In genomic region chr4:87011340-87012034, GRCh38 we compare ENCODE assay signal across 8 cellular contexts.
DNase-seq lines count a peak whose midpoint lies in the region; ATAC-seq, FAIRE-seq and TF ChIP-seq lines count a peak whose summit lies in the region.

No MANE protein-coding gene starts in this region.

- H3K27me3 ChIP-seq in NT2/D1 (ENCODE audit: insufficient read depth, insufficient read length) (no peaks in the 10 kb centered on the region), endothelial cell of umbilical vein (ENCODE audit: control insufficient read depth in 2 of 2, insufficient read depth in 2 of 2, low read length in 2 of 2) (no peaks in the 10 kb centered on the region), pancreas (no peaks in the 10 kb centered on the region)

- ATAC-seq in pancreas (peak; percentile 2 to 31 (median 15)), HG03457 (IDR thresholded peaks at IDR 0.05; ENCODE audit: unreplicated experiment) (no peak), HG02852 (IDR thresholded peaks at IDR 0.05; ENCODE audit: unreplicated experiment) (no peak)

- H3K9me3 ChIP-seq in NT2/D1 (ENCODE audit: insufficient read depth, low read length) (no peaks in the 10 kb centered on the region), endothelial cell of umbilical vein (replicated peaks; ENCODE audit: control insufficient read depth, insufficient read depth, low read length) (no peaks in the 10 kb centered on the region), pancreas (no peaks in the 10 kb centered on the region)

- H3K9ac ChIP-seq in NT2/D1 (ENCODE audit: insufficient read length, low read depth) (peak overlapping the region; percentile 50), endothelial cell of umbilical vein (replicated peaks; ENCODE audit: extremely low read depth, insufficient read depth, low read length) (no peak overlapping the region)

- H3K4me3 ChIP-seq in NT2/D1 (ENCODE audit: insufficient read length, low read depth) (no peak overlapping the region), endothelial cell of umbilical vein (replicated peaks in 1 of 3; ENCODE audit: insufficient read depth in 1 of 3, low read depth in 1 of 3, low read length in 3 of 3) (no peak overlapping the region), pancreas (peak overlapping the region in 1 of 4 donors; percentile 29)

- peaks cover 80% of the 10 kb centered on the region for H3K79me2 ChIP-seq in endothelial cell of umbilical vein (ENCODE audit: control insufficient read depth, insufficient read depth, low read length)

- TF ChIP-seq CTCF in endothelial cell of umbilical vein (IDR thresholded peaks at IDR 0.05; ENCODE audit: extremely low read depth in 1 of 2, insufficient read depth in 1 of 2, low read depth in 1 of 2, low read length in 2 of 2) (no peak), pancreas (IDR thresholded peaks at IDR 0.05) (no peak)

- H4K20me1 ChIP-seq in endothelial cell of umbilical vein (replicated peaks; ENCODE audit: control insufficient read depth, extremely low read depth, insufficient read depth, low read length) = no peaks in the 10 kb centered on the region

- peak; percentile 48 for DNase-seq in ELF-1 (ENCODE audit: low read depth, low spot score)
- DNase-seq in NT2/D1 (ENCODE audit: low read depth, low spot score) = peak; percentile 58
- DNase-seq in endothelial cell of umbilical vein (ENCODE audit: low read depth, low spot score) = peak; percentile 93
- no peak for DNase-seq in pancreas
- no peak for DNase-seq in T-helper 1 cell
- DNase-seq in activated CD8-positive, alpha-beta memory T cell treated with anti-CD3 and anti-CD28 coated beads for 24 hours = no peak

- intact Hi-C loops in endothelial cell of umbilical vein (cut with micrococcal nuclease) = loop anchor here (1.0 kb wide), 1 partner anchor 22 kb away; no protein-coding TSS in a partner anchor
- intact Hi-C loops in pancreas (cut with DNase I) = loop anchor here in 2 of 3 donors (10.0 kb wide), 1 partner anchor 63 kb away; no protein-coding TSS in a partner anchor

- CTCF ChIA-PET in endothelial cell of umbilical vein (lab: Charles Lee) = interaction anchor here (0.9 to 1.9 kb wide), 8 partner anchors 19 to 93 kb away, joined by 3 to 23 read pairs (median 6); partner anchors contain the start of gene AFF1

- 22 to 26% methylated on average over 5 of the region's 5 CpGs for WGBS in pancreas, 2 donors

- BruUV-seq in endothelial cell of umbilical vein (replicated peaks; lab: Mats Ljungman, UMichigan) = no TSS peak

- H3K27ac ChIP-seq in endothelial cell of umbilical vein (ENCODE audit: insufficient read depth, low read depth, low read length) (peak overlapping the region; percentile 65), pancreas (peak overlapping the region; percentile 0 to 98 (median 49))

- H3K9me1 ChIP-seq in endothelial cell of umbilical vein (replicated peaks; ENCODE audit: control insufficient read depth, extremely low read depth, insufficient read depth, low read length) = no peaks in the 10 kb centered on the region

- H3K36me3 ChIP-seq in NT2/D1 (ENCODE audit: insufficient read depth, insufficient read length, low read length) (no peaks in the 10 kb centered on the region), endothelial cell of umbilical vein (ENCODE audit: control insufficient read depth in 2 of 2, extremely low read depth in 1 of 2, insufficient read depth in 2 of 2, low read length in 2 of 2) (no peaks in the 10 kb centered on the region), pancreas (no peaks in the 10 kb centered on the region)

- TF ChIP-seq POLR2A in endothelial cell of umbilical vein (IDR thresholded peaks at IDR 0.05; ENCODE audit: low read depth, low read length) = no peak

- H3K4me1 ChIP-seq in NT2/D1 (ENCODE audit: insufficient read depth, insufficient read length) = no peaks in the 10 kb centered on the region
- peaks cover 59% of the 10 kb centered on the region for H3K4me1 ChIP-seq in endothelial cell of umbilical vein (ENCODE audit: control insufficient read depth, extremely low read depth, insufficient read depth, low read length)
- H3K4me1 ChIP-seq in pancreas = peaks cover 38 to 81% (median 67%) of the 10 kb centered on the region in 3 donors

- H3K4me2 ChIP-seq in endothelial cell of umbilical vein (ENCODE audit: insufficient read depth, low read length) = peak overlapping the region; percentile 57

- POLR2A ChIA-PET in endothelial cell of umbilical vein (lab: Charles Lee) = interaction anchor here (0.6 to 1.1 kb wide), 5 partner anchors 15 to 77 kb away, joined by 3 to 4 read pairs (median 3); partner anchors contain the start of gene AFF1

- dilution Hi-C loops in endothelial cell of umbilical vein (cut with MboI; ENCODE audit: extremely low pct_ligation_motif_present, low sequenced_read_pairs) = no loop called here

- H2AFZ ChIP-seq in endothelial cell of umbilical vein (ENCODE audit: low read depth, low read length) = no peak overlapping the region

- FAIRE-seq in endothelial cell of umbilical vein (lab: Jason Lieb, UNC) = no peak
- no peak for FAIRE-seq in pancreas (lab: Jason Lieb, UNC)

TF ChIP-seq in endothelial cell of umbilical vein, 7 proteins besides CTCF, POLR2A, EP300 and RAD21:
- no peak for TF ChIP-seq POLR2AphosphoS5 (IDR thresholded peaks at IDR 0.05; ENCODE audit: insufficient read depth, low read depth, low read length)
- TF ChIP-seq JUN (IDR thresholded peaks at IDR 0.05; ENCODE audit: borderline replicate concordance, insufficient read depth, insufficient read length, low read depth) = peak; percentile 91
- TF ChIP-seq, protein P1, sequence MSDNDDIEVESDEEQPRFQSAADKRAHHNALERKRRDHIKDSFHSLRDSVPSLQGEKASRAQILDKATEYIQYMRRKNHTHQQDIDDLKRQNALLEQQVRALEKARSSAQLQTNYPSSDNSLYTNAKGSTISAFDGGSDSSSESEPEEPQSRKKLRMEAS (IDR thresholded peaks at IDR 0.05; ENCODE audit: insufficient read depth, insufficient read length) = no peak
- no peak for TF ChIP-seq EZH2 (IDR thresholded peaks at IDR 0.05; ENCODE audit: borderline replicate concordance, low read depth, low read length, severe bottlenecking)
- TF ChIP-seq FOS (IDR thresholded peaks at IDR 0.05; ENCODE audit: borderline replicate concordance, insufficient read depth, low read length) = peak; percentile 94
- no peak for TF ChIP-seq GATA2 (IDR thresholded peaks at IDR 0.05; ENCODE audit: insufficient read depth, insufficient read length, low read depth, low read length)

Comparison
In these comparisons a context has a peak if more than half of its experiments do, and no peak if none do; other contexts are left out.
1. DNase-seq: peak in ELF-1 (single experiment), NT2/D1 (single experiment) and endothelial cell of umbilical vein (single experiment); none in pancreas (0 of 6), T-helper 1 cell (0 of 5) and activated CD8-positive, alpha-beta memory T cell treated with anti-CD3 and anti-CD28 coated beads for 24 hours (single experiment).
2. ATAC-seq: peak in pancreas (4 of 4); none in HG03457 (single experiment) and HG02852 (single experiment).